13 cellular contexts compared by ENCODE assay signal in the genomic region with DNA sequence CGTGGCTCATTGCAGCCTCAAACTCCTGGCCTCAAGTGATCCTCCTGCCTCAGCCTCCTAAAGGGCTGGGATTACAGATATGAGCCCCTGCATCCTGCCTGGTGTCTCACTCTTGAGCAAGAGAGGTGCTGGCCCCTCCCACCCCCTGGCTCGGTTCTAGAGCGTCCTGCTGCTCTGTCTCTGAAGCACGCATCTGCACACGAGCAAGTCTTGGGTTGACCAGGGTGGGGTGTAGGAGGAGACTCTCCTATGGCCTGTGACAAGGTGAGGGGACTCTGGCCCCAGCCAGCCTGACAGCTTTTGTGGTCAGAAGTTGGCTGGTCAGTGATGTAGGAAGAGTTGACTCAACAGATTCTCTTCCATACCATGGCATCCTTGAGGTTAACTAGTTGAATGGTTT.
DNase-seq lines count a peak whose midpoint lies in the region; ATAC-seq lines count a peak whose summit lies in the region.
"Had no signal": no experiment of that assay in that cellular context is flagged by ENCODE, and none has a peak within 500 bp of the region (broad histone marks: within the 10 kb centered on the region; RNA-seq: fewer than 3 reads in every experiment).

No MANE protein-coding gene starts in this region.

- no peak for ATAC-seq in activated CD4-positive, alpha-beta T cell treated with anti-CD3 and anti-CD28 coated beads for 36 hours
- peak; percentile 30 for ATAC-seq in activated T-helper 17 cell treated with anti-CD3 and anti-CD28 coated beads, Interleukin-2, amount 50 U/mL, for 72 hours (replicated peaks)
- ATAC-seq in stimulated activated naive CD8-positive, alpha-beta T cell treated with anti-CD3 and anti-CD28 coated beads, Interleukin-15, Interleukin-2, amounts not matched to agents 100 U/mL and 50 U/mL, for 24 hours = peak; percentile 29
- no peak for ATAC-seq in GM18907 (IDR thresholded peaks at IDR 0.05; ENCODE audit: unreplicated experiment)

- no peak overlapping the region for H2BK120ac ChIP-seq in neuronal stem cell (ENCODE audit: low read depth, low read length)

- peak overlapping the region; percentile 5 for H3K18ac ChIP-seq in neuronal stem cell (ENCODE audit: low read length)

- H2AFZ ChIP-seq in neuronal stem cell (ENCODE audit: low read length) = no peak overlapping the region

- intact Hi-C loops in activated CD4-positive, alpha-beta T cell treated with anti-CD3 and anti-CD28 coated beads for 36 hours (cut with DNase I, micrococcal nuclease) = no loop called here

- no CpG with 5 or more reads among the region's 5 CpGs for WGBS in neuronal stem cell (ENCODE audit: extremely low coverage in 2 of 2, insufficient read length in 2 of 2, insufficient replicate concordance in 1 of 2), 2 donors

- no peak overlapping the region for H4K91ac ChIP-seq in neuronal stem cell (ENCODE audit: low read depth, low read length, poor library complexity)

- no peaks in the 10 kb centered on the region for H3K79me1 ChIP-seq in neuronal stem cell (ENCODE audit: low read depth, low read length)

- H3K14ac ChIP-seq in neuronal stem cell (ENCODE audit: low read length) = no peak overlapping the region

- no peak overlapping the region for H4K8ac ChIP-seq in neuronal stem cell (ENCODE audit: low read depth, low read length)

- H3K9me3 ChIP-seq in neuronal stem cell (replicated peaks in 1 of 2; ENCODE audit: control insufficient read depth in 2 of 2, insufficient read depth in 1 of 2, low read depth in 1 of 2, low read length in 2 of 2) = no peaks in the 10 kb centered on the region
- H3K9me3 ChIP-seq: Caco-2 had no signal

- H2BK15ac ChIP-seq in neuronal stem cell (ENCODE audit: low read length) = no peak overlapping the region

- POLR2A ChIA-PET in activated CD4-positive, alpha-beta T cell treated with anti-CD3 and anti-CD28 coated beads for 36 hours (lab: Charles Lee) = interaction anchor here (0.6 kb wide), 1 partner anchor 260 kb away, joined by 3 read pairs; no protein-coding TSS in a partner anchor

- DNase-seq in activated CD4-positive, alpha-beta T cell treated with anti-CD3 and anti-CD28 coated beads for 36 hours = peak; percentile 24
- no peak for DNase-seq in activated CD4-positive, alpha-beta T cell treated with anti-CD3 and anti-CD28 coated beads for 48 hours
- DNase-seq in neuronal stem cell (ENCODE audit: low spot score) (no peak), GDM1 (lab: John Stamatoyannopoulos, UW) (no peak)
- DNase-seq in stimulated activated naive CD8-positive, alpha-beta T cell treated with anti-CD3 and anti-CD28 coated beads, Interleukin-15, Interleukin-2, amounts not matched to agents 100 U/mL and 50 U/mL, for 24 hours = no peak
- DNase-seq in stimulated activated CD4-positive, alpha-beta T cell treated with anti-CD3 and anti-CD28 coated beads, Interleukin-2, amount 100 ng/mL, for 48 hours = no peak
- DNase-seq: Right ventricle myocardium superior had no signal

- H3K4me3 ChIP-seq in neuronal stem cell (ENCODE audit: low read length in 2 of 2) = no peak overlapping the region

- H2AK5ac ChIP-seq in neuronal stem cell (ENCODE audit: low read depth, low read length) = no peak overlapping the region

- H3K4me2 ChIP-seq in neuronal stem cell (ENCODE audit: insufficient read depth, low read length, poor library complexity, severe bottlenecking) = no peak overlapping the region

- no peaks in the 10 kb centered on the region for H3K27me3 ChIP-seq in neuronal stem cell (ENCODE audit: control insufficient read depth in 3 of 3, insufficient read depth in 3 of 3, low read depth in 1 of 3, low read length in 3 of 3)

- no peak overlapping the region for H3K27ac Mint-ChIP-seq in activated CD4-positive, alpha-beta T cell treated with anti-CD3 and anti-CD28 coated beads for 36 hours
- H3K27ac Mint-ChIP-seq in activated T-helper 17 cell treated with anti-CD3 and anti-CD28 coated beads, Interleukin-2, amount 50 U/mL, for 72 hours = no peak overlapping the region
- H3K27ac Mint-ChIP-seq: HFFc6 had no signal

- H3K4me3 Mint-ChIP-seq in activated CD4-positive, alpha-beta T cell treated with anti-CD3 and anti-CD28 coated beads for 36 hours = no peak overlapping the region
- H3K4me3 Mint-ChIP-seq in activated T-helper 17 cell treated with anti-CD3 and anti-CD28 coated beads, Interleukin-2, amount 50 U/mL, for 72 hours = no peak overlapping the region
- H3K4me3 Mint-ChIP-seq: CD4-positive, CD25-positive, alpha-beta regulatory T cell; HFFc6 had no signal

- no peak overlapping the region for H3K4ac ChIP-seq in neuronal stem cell (ENCODE audit: low read length)

- no peaks in the 10 kb centered on the region for H3K36me3 ChIP-seq in neuronal stem cell (replicated peaks in 1 of 2; ENCODE audit: control insufficient read depth in 2 of 2, insufficient read depth in 2 of 2, low read length in 2 of 2)

- no peaks in the 10 kb centered on the region for H3K9me3 Mint-ChIP-seq in activated CD4-positive, alpha-beta T cell treated with anti-CD3 and anti-CD28 coated beads for 36 hours (ENCODE audit: low read depth)
- no peaks in the 10 kb centered on the region for H3K9me3 Mint-ChIP-seq in activated T-helper 17 cell treated with anti-CD3 and anti-CD28 coated beads, Interleukin-2, amount 50 U/mL, for 72 hours

- H2BK5ac ChIP-seq in neuronal stem cell (ENCODE audit: low read length) = no peak overlapping the region

- CTCF ChIA-PET in activated CD4-positive, alpha-beta T cell treated with anti-CD3 and anti-CD28 coated beads for 36 hours (lab: Charles Lee) = interaction anchor here (0.6 to 3.2 kb wide), 21 partner anchors 8 to 1660 kb away, joined by 3 to 24 read pairs (median 3); no protein-coding TSS in a partner anchor

- peaks cover 2% of the 10 kb centered on the region for H3K27me3 Mint-ChIP-seq in activated CD4-positive, alpha-beta T cell treated with anti-CD3 and anti-CD28 coated beads for 36 hours
- H3K27me3 Mint-ChIP-seq in activated T-helper 17 cell treated with anti-CD3 and anti-CD28 coated beads, Interleukin-2, amount 50 U/mL, for 72 hours = no peaks in the 10 kb centered on the region

- no peak overlapping the region for H3K9ac ChIP-seq in neuronal stem cell (ENCODE audit: low read depth, low read length, poor library complexity)

- peaks cover 30% of the 10 kb centered on the region for H3K4me1 Mint-ChIP-seq in activated CD4-positive, alpha-beta T cell treated with anti-CD3 and anti-CD28 coated beads for 36 hours
- H3K4me1 Mint-ChIP-seq in activated T-helper 17 cell treated with anti-CD3 and anti-CD28 coated beads, Interleukin-2, amount 50 U/mL, for 72 hours = peaks cover 17% of the 10 kb centered on the region

- H3K23ac ChIP-seq in neuronal stem cell (ENCODE audit: low read depth, low read length, poor library complexity) = no peak overlapping the region

- no peak overlapping the region for H3K27ac ChIP-seq in neuronal stem cell (replicated peaks; ENCODE audit: low read length)
- H3K27ac ChIP-seq: 22Rv1 had no signal

- H3K4me1 ChIP-seq in neuronal stem cell (ENCODE audit: control insufficient read depth in 2 of 2, insufficient read depth in 1 of 2, low read depth in 1 of 2, low read length in 2 of 2) = no peaks in the 10 kb centered on the region
- H3K4me1 ChIP-seq: Caco-2 had no signal

- no peak overlapping the region for H2BK12ac ChIP-seq in neuronal stem cell (ENCODE audit: low read length)

- no peaks in the 10 kb centered on the region for H3K36me3 Mint-ChIP-seq in activated CD4-positive, alpha-beta T cell treated with anti-CD3 and anti-CD28 coated beads for 36 hours (ENCODE audit: low read depth)
- no peaks in the 10 kb centered on the region for H3K36me3 Mint-ChIP-seq in activated T-helper 17 cell treated with anti-CD3 and anti-CD28 coated beads, Interleukin-2, amount 50 U/mL, for 72 hours (ENCODE audit: low read depth)
- H3K36me3 Mint-ChIP-seq: CD4-positive, CD25-positive, alpha-beta regulatory T cell had no signal

Comparison
In these comparisons a context has a peak if more than half of its experiments do, and no peak if none do; other contexts are left out.
1. ATAC-seq: peak in activated T-helper 17 cell treated with anti-CD3 and anti-CD28 coated beads, Interleukin-2, amount 50 U/mL, for 72 hours (single experiment) and stimulated activated naive CD8-positive, alpha-beta T cell treated with anti-CD3 and anti-CD28 coated beads, Interleukin-15, Interleukin-2, amounts not matched to agents 100 U/mL and 50 U/mL, for 24 hours (single experiment); none in activated CD4-positive, alpha-beta T cell treated with anti-CD3 and anti-CD28 coated beads for 36 hours (single experiment) and GM18907 (single experiment).